8 cellular contexts compared by ENCODE assay signal in genomic region chr17:64990949-64991348, GRCh38.
DNase-seq lines count a peak whose midpoint lies in the region; ATAC-seq, FAIRE-seq and TF ChIP-seq lines count a peak whose summit lies in the region.
"Not testable (repeated sequence)": the region's sequence is repeated elsewhere in the genome, so short reads cannot be mapped to it uniquely, and the experiment has no call there.

No MANE protein-coding gene starts in this region.

- not testable (repeated sequence) for H4K91ac ChIP-seq in IMR-90 (ENCODE audit: insufficient read depth, low read depth, low read length)

- not testable (repeated sequence) for H3K4me1 ChIP-seq in IMR-90 (ENCODE audit: control insufficient read depth, insufficient read depth, low read length)
- peaks cover 4 to 14% (median 7%) of the 10 kb centered on the region in 4 donors for H3K4me1 ChIP-seq in upper lobe of left lung

- not testable (repeated sequence) for H3K56ac ChIP-seq in IMR-90 (ENCODE audit: extremely low read depth, insufficient read depth, low read length)

- not testable (repeated sequence) for H3K4me3 ChIP-seq in IMR-90 (ENCODE audit: insufficient read depth, low read depth, low read length); upper lobe of left lung

- H2BK20ac ChIP-seq in IMR-90 (ENCODE audit: low read depth, low read length): not testable (repeated sequence)

- CTCF ChIA-PET in IMR-90 (lab: Yijun Ruan, JAX): not testable (repeated sequence)

- H3K27me3 Mint-ChIP-seq in activated naive CD8-positive, alpha-beta T cell treated with anti-CD3 and anti-CD28 coated beads, Interleukin-2, amount 50 U/mL, for 24 hours: not testable (repeated sequence)

- not testable (repeated sequence) for H3K9me1 ChIP-seq in IMR-90 (ENCODE audit: insufficient read depth, low read length)

- dilution Hi-C loops in IMR-90 (cut with HindIII; ENCODE audit: low sequenced_read_pairs, unreplicated experiment): not testable (repeated sequence)

- not testable (repeated sequence) for H2AK9ac ChIP-seq in IMR-90 (replicated peaks; ENCODE audit: low read depth, low read length, poor library complexity)

- H3K18ac ChIP-seq in IMR-90 (ENCODE audit: low read depth, low read length): not testable (repeated sequence)

- not testable (repeated sequence) for H3K4ac ChIP-seq in IMR-90 (ENCODE audit: low read depth, low read length)

- not testable (repeated sequence) for H3K4me3 Mint-ChIP-seq in activated naive CD8-positive, alpha-beta T cell treated with anti-CD3 and anti-CD28 coated beads, Interleukin-2, amount 50 U/mL, for 24 hours

- H3K4me2 ChIP-seq in IMR-90 (ENCODE audit: low read depth, low read length): not testable (repeated sequence)

- TF ChIP-seq POLR2A in IMR-90 (IDR thresholded peaks at IDR 0.05; ENCODE audit: low read depth, low read length); upper lobe of left lung (IDR thresholded peaks at IDR 0.05): not testable (repeated sequence)

- not testable (repeated sequence) for H2BK5ac ChIP-seq in IMR-90 (ENCODE audit: low read depth, low read length, poor library complexity, severe bottlenecking)

- intact Hi-C loops in IMR-90 (cut with micrococcal nuclease): not testable (repeated sequence)

- not testable (repeated sequence) for H2BK120ac ChIP-seq in IMR-90 (ENCODE audit: low read depth, low read length)

- not testable (repeated sequence) for TF ChIP-seq CTCF in IMR-90 (conservative IDR thresholded peaks at IDR 0.05; ENCODE audit: low read depth, low read length); omental fat pad (IDR thresholded peaks at IDR 0.05); upper lobe of left lung (IDR thresholded peaks at IDR 0.05)

- not testable (repeated sequence) for H3K23ac ChIP-seq in IMR-90 (ENCODE audit: low read depth, low read length)

- H3K36me3 Mint-ChIP-seq in activated naive CD8-positive, alpha-beta T cell treated with anti-CD3 and anti-CD28 coated beads, Interleukin-2, amount 50 U/mL, for 24 hours (ENCODE audit: low read depth): not testable (repeated sequence)

- not testable (repeated sequence) for H4K20me1 ChIP-seq in IMR-90 (ENCODE audit: insufficient read depth, low read length)

- not testable (repeated sequence) for H2AK5ac ChIP-seq in IMR-90 (ENCODE audit: low read depth, low read length)

- peak overlapping the region; percentile 51 for H2AFZ ChIP-seq in IMR-90 (replicated peaks; ENCODE audit: low read length, poor library complexity)

- TF ChIP-seq EP300 in upper lobe of left lung (IDR thresholded peaks at IDR 0.05): not testable (repeated sequence)

- H3K9me3 ChIP-seq in IMR-90 (ENCODE audit: control insufficient read depth, insufficient read depth, low read length); upper lobe of left lung: not testable (repeated sequence)

- not testable (repeated sequence) for TF ChIP-seq RAD21 in IMR-90 (IDR thresholded peaks at IDR 0.05; ENCODE audit: low read length)

- H4K5ac ChIP-seq in IMR-90 (ENCODE audit: low read depth, low read length): not testable (repeated sequence)

- BruUV-seq in IMR-90 (replicated peaks; lab: Mats Ljungman, UMichigan): not testable (repeated sequence)

- H3K27me3 ChIP-seq in IMR-90 (ENCODE audit: control insufficient read depth, insufficient read depth, low read length); upper lobe of left lung: not testable (repeated sequence)

- not testable (repeated sequence) for H3K9me3 Mint-ChIP-seq in activated naive CD8-positive, alpha-beta T cell treated with anti-CD3 and anti-CD28 coated beads, Interleukin-2, amount 50 U/mL, for 24 hours

- POLR2A ChIA-PET in IMR-90 (lab: Charles Lee; ENCODE audit: unreplicated experiment): not testable (repeated sequence)

- not testable (repeated sequence) for H4K8ac ChIP-seq in IMR-90 (ENCODE audit: low read depth in 2 of 2, low read length in 2 of 2)

- H3K27ac Mint-ChIP-seq in activated naive CD8-positive, alpha-beta T cell treated with anti-CD3 and anti-CD28 coated beads, Interleukin-2, amount 50 U/mL, for 24 hours: peak overlapping the region; percentile 46

- H3K79me1 ChIP-seq in IMR-90 (ENCODE audit: low read depth in 1 of 2, low read length in 2 of 2): not testable (repeated sequence)

- H3K27ac ChIP-seq in IMR-90 (ENCODE audit: insufficient read depth, low read length); upper lobe of left lung: not testable (repeated sequence)

- DNase-seq in CD1c-positive myeloid dendritic cell (ENCODE audit: extremely low spot score): peak; percentile 84
- DNase-seq in IMR-90: peak; percentile 82
- peak; percentile 56 for DNase-seq in RCC 7860 (ENCODE audit: low spot score)
- not testable (repeated sequence) for DNase-seq in activated naive CD8-positive, alpha-beta T cell treated with anti-CD3 and anti-CD28 coated beads, Interleukin-2, amount 50 U/mL, for 24 hours; omental fat pad (ENCODE audit: low spot score); upper lobe of left lung
- DNase-seq in iris pigment epithelial cell (ENCODE audit: low read depth): peak; percentile 82

- not testable (repeated sequence) for H3K36me3 ChIP-seq in IMR-90 (ENCODE audit: control insufficient read depth, insufficient read depth, low read length); upper lobe of left lung

- H3K14ac ChIP-seq in IMR-90 (replicated peaks; ENCODE audit: low read depth, low read length): not testable (repeated sequence)

- peak; percentile 49 for FAIRE-seq in RCC 7860 (lab: Jason Lieb, UNC)

- ATAC-seq in IMR-90 (ENCODE audit: low read depth): peak; percentile 83
- not testable (repeated sequence) for ATAC-seq in activated naive CD8-positive, alpha-beta T cell treated with anti-CD3 and anti-CD28 coated beads, Interleukin-2, amount 50 U/mL, for 24 hours
- peak; percentile 74 for ATAC-seq in esophagus mucosa
- ATAC-seq in omental fat pad (ENCODE audit: low FRiP score): peak; percentile 72
- ATAC-seq in upper lobe of left lung (ENCODE audit: low FRiP score in 2 of 2): peak; percentile 45 to 89

- H3K4me1 Mint-ChIP-seq in activated naive CD8-positive, alpha-beta T cell treated with anti-CD3 and anti-CD28 coated beads, Interleukin-2, amount 50 U/mL, for 24 hours: peaks cover 62% of the 10 kb centered on the region

- no CpG with 5 or more reads among the region's 1 CpG for WGBS in IMR-90 (ENCODE audit: extremely low coverage in 2 of 2, insufficient read length in 1 of 2), 2 experiments
- WGBS in upper lobe of left lung, 2 donors: 18 to 82% methylated on average over 1 of the region's 1 CpG

- not testable (repeated sequence) for H3K9ac ChIP-seq in IMR-90 (ENCODE audit: low read depth, low read length)

- not testable (repeated sequence) for H2BK15ac ChIP-seq in IMR-90 (ENCODE audit: low read depth, low read length)

- in situ Hi-C loops in IMR-90 (cut with MboI; ENCODE audit: low sequenced_read_pairs): not testable (repeated sequence)

TF ChIP-seq in IMR-90, 13 proteins besides CTCF, POLR2A, EP300 and RAD21:
- TF ChIP-seq RCOR1 (IDR thresholded peaks at IDR 0.05; ENCODE audit: insufficient replicate concordance, low read length) (peak; percentile 55), CEBPB (IDR thresholded peaks at IDR 0.05; ENCODE audit: low read depth, low read length) (peak; percentile 92)
